Comparison of ENCODE assay signal across 8 cellular contexts in the genomic region with DNA sequence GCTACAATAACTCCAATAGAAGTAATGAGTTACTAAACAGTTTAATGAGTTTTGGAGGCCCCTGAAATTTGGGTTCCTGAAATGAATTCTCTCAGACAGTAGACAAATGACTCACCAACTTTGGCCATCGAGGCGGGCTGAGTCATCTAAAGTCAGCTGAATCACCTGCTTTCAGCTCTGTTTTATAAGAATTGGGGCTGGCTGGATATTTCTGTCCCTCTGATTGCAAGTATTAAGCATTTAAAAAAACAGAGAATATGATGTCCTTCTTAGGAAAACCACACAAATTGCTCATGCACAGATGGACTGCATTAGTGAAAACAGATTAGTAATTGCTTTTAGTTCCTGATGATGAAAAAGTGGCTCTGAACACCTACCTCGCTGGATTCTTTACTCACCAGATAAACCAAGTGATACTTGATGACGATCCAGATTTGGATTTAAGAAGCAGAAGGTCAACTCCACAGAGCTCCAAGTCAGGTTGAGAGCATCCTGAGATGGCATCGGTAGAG. TPM values are rescaled to one million over a fixed set of nuclear protein-coding genes. Genes with fewer than 3 reads are reported as not detected.
A peak's percentile ranks its signal among the peaks of the same experiment; 100 is the strongest.
DNase-seq lines count a peak whose midpoint lies in the region; ATAC-seq lines count a peak whose summit lies in the region.

No MANE protein-coding gene starts in this region.

- peaks cover 12% of the 10 kb centered on the region for H3K9me3 Mint-ChIP-seq in activated T-helper 2 cell treated with anti-CD3 and anti-CD28 coated beads, Interferon-gamma antibody, Interleukin-2, Interleukin-4, amounts not matched to agents 10 μg/mL and 5 μg/mL and 100 μg/mL, durations not matched to agents 14 hours and 24 hours and 36 hours

- ATAC-seq in GM21825 (IDR thresholded peaks at IDR 0.05; ENCODE audit: unreplicated experiment) (peak; percentile 82), left ventricle myocardium superior (peak; percentile 69)

- DNase-seq in G401 (ENCODE audit: low spot score) (peak; percentile 14), LHCN-M2 (ENCODE audit: low read depth) (peak; percentile 96), left ventricle myocardium superior (peak; percentile 55), NCI-H510A treated with DMSO at 0.1 percent for 48 hours (lab: John Stamatoyannopoulos, UW) (no peak), retina (no peak)
- DNase-seq in activated T-helper 2 cell treated with anti-CD3 and anti-CD28 coated beads, Interferon-gamma antibody, Interleukin-2, Interleukin-4, amounts not matched to agents 10 μg/mL and 5 μg/mL and 100 μg/mL, durations not matched to agents 14 hours and 24 hours and 36 hours (ENCODE audit: low spot score), result no peak
- DNase-seq in stimulated activated CD4-positive, alpha-beta T cell treated with anti-CD3 and anti-CD28 coated beads, TNF-alpha, amount 100 ng/mL, for 48 hours (ENCODE audit: low read depth in 3 of 3), result peak; percentile 40 to 62 (median 53)

- intact Hi-C loops in activated T-helper 2 cell treated with anti-CD3 and anti-CD28 coated beads, Interferon-gamma antibody, Interleukin-2, Interleukin-4, amounts not matched to agents 10 μg/mL and 5 μg/mL and 100 μg/mL, durations not matched to agents 14 hours and 24 hours and 36 hours (cut with micrococcal nuclease), result loop anchor here (1.0 to 10.0 kb wide), 7 partner anchors 49 to 528 kb away; a partner anchor contains a TSS
- intact Hi-C loops in left ventricle myocardium superior (cut with micrococcal nuclease), result no loop called here

- H3K4me3 Mint-ChIP-seq in activated T-helper 2 cell treated with anti-CD3 and anti-CD28 coated beads, Interferon-gamma antibody, Interleukin-2, Interleukin-4, amounts not matched to agents 10 μg/mL and 5 μg/mL and 100 μg/mL, durations not matched to agents 14 hours and 24 hours and 36 hours (ENCODE audit: low read depth), result no peak overlapping the region

- in situ Hi-C loops in G401 (cut with HindIII; ENCODE audit: low sequenced_read_pairs), result no loop called here

- H3K4me1 Mint-ChIP-seq in activated T-helper 2 cell treated with anti-CD3 and anti-CD28 coated beads, Interferon-gamma antibody, Interleukin-2, Interleukin-4, amounts not matched to agents 10 μg/mL and 5 μg/mL and 100 μg/mL, durations not matched to agents 14 hours and 24 hours and 36 hours (ENCODE audit: low read depth), result peaks cover 18% of the 10 kb centered on the region

- H3K27ac Mint-ChIP-seq in activated T-helper 2 cell treated with anti-CD3 and anti-CD28 coated beads, Interferon-gamma antibody, Interleukin-2, Interleukin-4, amounts not matched to agents 10 μg/mL and 5 μg/mL and 100 μg/mL, durations not matched to agents 14 hours and 24 hours and 36 hours, result peak overlapping the region; percentile 33

- peaks cover 28% of the 10 kb centered on the region for H3K27me3 Mint-ChIP-seq in activated T-helper 2 cell treated with anti-CD3 and anti-CD28 coated beads, Interferon-gamma antibody, Interleukin-2, Interleukin-4, amounts not matched to agents 10 μg/mL and 5 μg/mL and 100 μg/mL, durations not matched to agents 14 hours and 24 hours and 36 hours (ENCODE audit: low read depth)

- H3K36me3 Mint-ChIP-seq in activated T-helper 2 cell treated with anti-CD3 and anti-CD28 coated beads, Interferon-gamma antibody, Interleukin-2, Interleukin-4, amounts not matched to agents 10 μg/mL and 5 μg/mL and 100 μg/mL, durations not matched to agents 14 hours and 24 hours and 36 hours (ENCODE audit: low read depth), result no peaks in the 10 kb centered on the region

RNA-seq across cellular contexts. Expression of a gene that starts 59.1 kb away (rescaled TPM):
- not detected in 2 replicates for total RNA-seq in G401 (2014; rRNA removed; shearing (Covaris generic))
- total RNA-seq in LHCN-M2 (2014; rRNA removed) (5.3 and 6.2 TPM in 2 replicates), left ventricle myocardium superior (not detected)
- 3.1 TPM for polyA plus RNA-seq in LHCN-M2 (2012)
- total RNA-seq in activated T-helper 2 cell treated with anti-CD3 and anti-CD28 coated beads, Interferon-gamma antibody, Interleukin-2, Interleukin-4, amounts not matched to agents 10 μg/mL and 5 μg/mL and 100 μg/mL, durations not matched to agents 14 hours and 24 hours and 36 hours, result not detected in 2 replicates

Comparison
In these comparisons a context has a peak if more than half of its experiments do, and no peak if none do; other contexts are left out.
1. DNase-seq: peak in G401 (single experiment), LHCN-M2 (single experiment), left ventricle myocardium superior (single experiment) and stimulated activated CD4-positive, alpha-beta T cell treated with anti-CD3 and anti-CD28 coated beads, TNF-alpha, amount 100 ng/mL, for 48 hours (3 of 3); none in activated T-helper 2 cell treated with anti-CD3 and anti-CD28 coated beads, Interferon-gamma antibody, Interleukin-2, Interleukin-4, amounts not matched to agents 10 μg/mL and 5 μg/mL and 100 μg/mL, durations not matched to agents 14 hours and 24 hours and 36 hours (single experiment), NCI-H510A treated with DMSO at 0.1 percent for 48 hours (single experiment) and retina (single experiment).